In genomic region chr16:85635545-85636140, GRCh38 we compare ENCODE assay signal across 30 cellular contexts. TPM values are rescaled to one million over a fixed set of nuclear protein-coding genes. Genes with fewer than 3 reads are reported as not detected.
DNase-seq lines count a peak whose midpoint lies in the region; ATAC-seq and TF ChIP-seq lines count a peak whose summit lies in the region.
"Had no signal": no experiment of that assay in that cellular context is flagged by ENCODE, and none has a peak within 500 bp of the region (broad histone marks: within the 10 kb centered on the region; RNA-seq: fewer than 3 reads in every experiment).

No MANE protein-coding gene starts in this region.

- H3K27me3 ChIP-seq in CD8-positive, alpha-beta T cell (ENCODE audit: insufficient read depth, low read length), result no peaks in the 10 kb centered on the region
- no peaks in the 10 kb centered on the region for H3K27me3 ChIP-seq in HUES6 (ENCODE audit: control insufficient read depth, insufficient read depth, low read length)
- H3K27me3 ChIP-seq: left lung, vagina had no signal

- CTCF ChIA-PET in CD8-positive, alpha-beta T cell (lab: Charles Lee), result interaction anchor here (3.1 kb wide), 1 partner anchor 19 kb away, joined by 15 read pairs; no protein-coding TSS in a partner anchor

- H3K27ac Mint-ChIP-seq in CD8-positive, alpha-beta T cell, result peak overlapping the region; percentile 13
- H3K27ac Mint-ChIP-seq in effector memory CD8-positive, alpha-beta T cell, result peak overlapping the region; percentile 29 to 44
- H3K27ac Mint-ChIP-seq: activated T-helper 2 cell treated with anti-CD3 and anti-CD28 coated beads, Interferon-gamma antibody, Interleukin-2, Interleukin-4, amounts not matched to agents 10 μg/mL and 5 μg/mL and 100 μg/mL, durations not matched to agents 14 hours and 24 hours and 36 hours; stimulated activated naive B cell treated with anti-CD40 and anti-IgM and Interleukin-4, amounts not matched to agents 10 μg/mL and 1 μg/mL and 100 μg/mL, for 72 hours had no signal

- peak overlapping the region; percentile 13 for H3K9ac ChIP-seq in HUES6 (ENCODE audit: low read length)

- H3K4me3 Mint-ChIP-seq in CD8-positive, alpha-beta T cell, result no peak overlapping the region
- H3K4me3 Mint-ChIP-seq in effector memory CD8-positive, alpha-beta T cell, result no peak overlapping the region
- H3K4me3 Mint-ChIP-seq: CD14-positive monocyte; naive B cell; stimulated activated naive B cell treated with anti-CD40 and anti-IgM and Interleukin-4, amounts not matched to agents 10 μg/mL and 1 μg/mL and 100 μg/mL, for 72 hours; WTC11 had no signal

- H3K36me3 ChIP-seq in CD8-positive, alpha-beta T cell (ENCODE audit: insufficient read depth, low read length), result no peaks in the 10 kb centered on the region
- H3K36me3 ChIP-seq in HUES6 (ENCODE audit: control insufficient read depth, insufficient read depth, low read length), result peaks cover 44% of the 10 kb centered on the region
- H3K36me3 ChIP-seq: vagina had no signal

- no peak for TF ChIP-seq CTCF in CD8-positive, alpha-beta T cell (IDR thresholded peaks at IDR 0.05)

- H3K36me3 Mint-ChIP-seq in CD8-positive, alpha-beta T cell, result peaks cover 20% of the 10 kb centered on the region
- H3K36me3 Mint-ChIP-seq in effector memory CD8-positive, alpha-beta T cell (ENCODE audit: insufficient read depth), result peaks cover 3% of the 10 kb centered on the region
- H3K36me3 Mint-ChIP-seq: activated naive CD4-positive, alpha-beta T cell treated with anti-CD3 and anti-CD28 coated beads, Interleukin-2, amount 50 U/mL, for 72 hours; naive B cell; WTC11 had no signal

- H3K27me3 Mint-ChIP-seq in CD8-positive, alpha-beta T cell (ENCODE audit: low read depth), result no peaks in the 10 kb centered on the region
- no peaks in the 10 kb centered on the region for H3K27me3 Mint-ChIP-seq in effector memory CD8-positive, alpha-beta T cell
- H3K27me3 Mint-ChIP-seq: naive B cell; stimulated activated naive B cell treated with anti-CD40 and anti-IgM and Interleukin-4, amounts not matched to agents 10 μg/mL and 1 μg/mL and 100 μg/mL, for 72 hours had no signal

- no peak overlapping the region for H3K27ac ChIP-seq in CD8-positive, alpha-beta T cell (ENCODE audit: low read depth, low read length)
- H3K27ac ChIP-seq in HUES6 (ENCODE audit: low read depth, low read length), result no peak overlapping the region
- H3K27ac ChIP-seq: left lung, vagina had no signal

- H3K9me3 ChIP-seq in CD8-positive, alpha-beta T cell (ENCODE audit: low read length), result no peaks in the 10 kb centered on the region
- H3K9me3 ChIP-seq in HUES6 (ENCODE audit: control insufficient read depth, insufficient read depth, low read depth, low read length), result no peaks in the 10 kb centered on the region
- H3K9me3 ChIP-seq: left lung, vagina had no signal

- H3K4me1 Mint-ChIP-seq in CD8-positive, alpha-beta T cell (ENCODE audit: low read depth), result peaks cover 8% of the 10 kb centered on the region
- peaks cover 6 to 24% of the 10 kb centered on the region in 2 donors for H3K4me1 Mint-ChIP-seq in effector memory CD8-positive, alpha-beta T cell (ENCODE audit: low read depth in 2 of 2)
- H3K4me1 Mint-ChIP-seq: CD14-positive monocyte, WTC11 had no signal

- no peak for ATAC-seq in CD8-positive, alpha-beta T cell
- no peak for ATAC-seq in effector memory CD8-positive, alpha-beta T cell (replicated peaks)
- ATAC-seq in GM19397 (IDR thresholded peaks at IDR 0.05; ENCODE audit: unreplicated experiment) (no peak), HG03196 (IDR thresholded peaks at IDR 0.05; ENCODE audit: unreplicated experiment) (no peak), HG03139 (IDR thresholded peaks at IDR 0.05; ENCODE audit: unreplicated experiment) (no peak), HG03342 (IDR thresholded peaks at IDR 0.05; ENCODE audit: unreplicated experiment) (no peak)
- ATAC-seq: activated naive CD4-positive, alpha-beta T cell treated with anti-CD3 and anti-CD28 coated beads, Interleukin-2, amount 50 U/mL, for 72 hours; left lung; Right ventricle myocardium inferior; stimulated activated naive B cell treated with anti-CD40 and anti-IgM and Interleukin-4, amounts not matched to agents 10 μg/mL and 1 μg/mL and 100 μg/mL, for 72 hours; WTC11 had no signal

- H3K9me3 Mint-ChIP-seq in CD8-positive, alpha-beta T cell, result no peaks in the 10 kb centered on the region
- no peaks in the 10 kb centered on the region for H3K9me3 Mint-ChIP-seq in effector memory CD8-positive, alpha-beta T cell
- H3K9me3 Mint-ChIP-seq: activated naive CD4-positive, alpha-beta T cell treated with anti-CD3 and anti-CD28 coated beads, Interleukin-2, amount 50 U/mL, for 72 hours; activated T-helper 2 cell treated with anti-CD3 and anti-CD28 coated beads, Interferon-gamma antibody, Interleukin-2, Interleukin-4, amounts not matched to agents 10 μg/mL and 5 μg/mL and 100 μg/mL, durations not matched to agents 14 hours and 24 hours and 36 hours; naive B cell; stimulated activated naive B cell treated with anti-CD40 and anti-IgM and Interleukin-4, amounts not matched to agents 10 μg/mL and 1 μg/mL and 100 μg/mL, for 72 hours; WTC11 had no signal

- POLR2A ChIA-PET in CD8-positive, alpha-beta T cell (lab: Charles Lee), result interaction anchor here (0.5 kb wide), 1 partner anchor 364 kb away, joined by 3 read pairs; no protein-coding TSS in a partner anchor

- H3K4me1 ChIP-seq in CD8-positive, alpha-beta T cell (ENCODE audit: insufficient read depth, low read length), result peaks cover 4% of the 10 kb centered on the region
- peaks cover 21% of the 10 kb centered on the region; the same call in 1 of the 2 replicates for H3K4me1 ChIP-seq in HUES6 (ENCODE audit: control insufficient read depth, insufficient read depth, low read length)

- no peak overlapping the region for H3K4me3 ChIP-seq in CD8-positive, alpha-beta T cell (ENCODE audit: low read depth, low read length)
- no peak overlapping the region for H3K4me3 ChIP-seq in HUES6 (ENCODE audit: low read depth, low read length)
- H3K4me3 ChIP-seq: left lung, vagina had no signal

- intact Hi-C loops in CD8-positive, alpha-beta T cell (cut with DNase I, micrococcal nuclease), result no loop called here

- DNase-seq in CD8-positive, alpha-beta T cell, result no peak
- no peak for DNase-seq in effector memory CD8-positive, alpha-beta T cell
- peak; percentile 47 for DNase-seq in myocyte (ENCODE audit: low read depth)
- DNase-seq: activated CD4-positive, alpha-beta T cell treated with anti-CD3 and anti-CD28 coated beads, Interleukin-2, amount 50 U/mL, for 48 hours; activated CD8-positive, alpha-beta memory T cell treated with anti-CD3 and anti-CD28 coated beads, Interleukin-2, amount 50 U/mL, for 48 hours; aorta; DMS153; foreskin melanocyte; GDM1; GOT3; naive B cell; NCI-H1092; NCI-H2029; NCI-H446; retina; stimulated activated CD4-positive, alpha-beta T cell treated with anti-CD3 and anti-CD28 coated beads, Interleukin-4, amount 100 ng/mL, for 1 hour; stimulated activated naive B cell treated with anti-CD40 and anti-IgM and Interleukin-4, amounts not matched to agents 10 μg/mL and 1 μg/mL and 100 μg/mL, for 72 hours; T1000 had no signal

RNA-seq across cellular contexts. Expression of gene GSE1, which starts 22.5 kb away (rescaled TPM):
- total RNA-seq in CD8-positive, alpha-beta T cell, result 10 to 100 TPM; 67.8 to 72.1 TPM
- total RNA-seq in myocyte, result 37.4 and 51.1 TPM in 2 replicates
- 17.4 TPM for polyA plus RNA-seq in myocyte (2012)

RNA-seq across cellular contexts. Expression of gene GINS2, which starts 53.1 kb away (rescaled TPM):
- total RNA-seq in CD8-positive, alpha-beta T cell, result 1 to 10 TPM in 1 of 2 experiments, under 1 TPM in 1; 0.58 to 1.0 TPM
- 0.88 and 2.9 TPM in 2 replicates for total RNA-seq in myocyte
- polyA plus RNA-seq in myocyte (2012), result 1.1 TPM
